Comparison of ENCODE assay signal across 9 cellular contexts in the genomic region with DNA sequence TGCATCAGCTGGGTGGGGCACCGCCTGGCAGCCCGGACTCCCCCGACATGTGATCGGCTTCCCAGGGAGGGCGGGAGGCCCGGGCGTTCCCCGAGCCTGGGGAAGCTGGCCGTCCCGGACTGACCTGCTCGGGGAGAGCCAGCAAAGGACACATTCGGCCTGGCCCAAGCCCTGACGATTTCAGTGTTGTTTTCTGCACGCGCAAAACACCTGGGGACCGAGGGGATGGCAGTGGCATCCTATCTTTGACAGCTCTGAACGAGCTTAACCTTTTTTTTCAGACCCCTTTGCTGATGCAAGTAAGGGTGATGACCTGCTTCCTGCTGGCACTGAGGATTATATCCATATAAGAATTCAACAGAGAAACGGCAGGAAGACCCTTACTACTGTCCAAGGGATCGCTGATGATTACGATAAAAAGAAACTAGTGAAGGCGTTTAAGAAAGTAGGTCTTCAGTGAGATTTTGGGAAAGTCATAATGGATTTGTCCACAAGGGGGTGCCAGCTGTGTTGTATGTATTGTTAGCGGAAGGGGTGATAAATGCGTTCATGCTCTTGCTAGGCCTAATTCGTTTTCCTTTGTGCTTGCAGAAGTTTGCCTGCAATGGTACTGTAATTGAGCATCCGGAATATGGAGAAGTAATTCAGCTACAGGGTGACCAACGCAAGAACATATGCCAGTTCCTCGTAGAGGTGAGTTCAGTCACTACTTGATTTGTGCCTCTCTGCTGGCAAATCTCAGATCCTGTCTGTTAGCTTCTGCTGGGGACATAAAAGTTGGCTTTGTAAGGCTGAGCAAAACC. TPM values are rescaled to one million over a fixed set of nuclear protein-coding genes. Genes with fewer than 3 reads are reported as not detected.
DNase-seq lines count a peak whose midpoint lies in the region; ATAC-seq and TF ChIP-seq lines count a peak whose summit lies in the region.
"Had no signal": no experiment of that assay in that cellular context is flagged by ENCODE, and none has a peak within 500 bp of the region (broad histone marks: within the 10 kb centered on the region; RNA-seq: fewer than 3 reads in every experiment).

No MANE protein-coding gene starts in this region.

- peaks cover 0 to 9% of the 10 kb centered on the region in 2 donors for H3K4me1 ChIP-seq in uterus

- H3K4me1 Mint-ChIP-seq in endothelial cell (ENCODE audit: unreplicated experiment) = peaks cover 16% of the 10 kb centered on the region
- H3K4me1 Mint-ChIP-seq in natural killer cell treated with Interleukin-12 subunit alpha and Interleukin-12 subunit beta and Interleukin-15 and Interleukin-18, amount 100 ng/mL, for 72 hours (ENCODE audit: low read depth in 2 of 2) = peaks cover 34 to 37% of the 10 kb centered on the region in 2 donors

- no peaks in the 10 kb centered on the region for H3K9me3 Mint-ChIP-seq in endothelial cell (ENCODE audit: unreplicated experiment)
- no peaks in the 10 kb centered on the region for H3K9me3 Mint-ChIP-seq in natural killer cell treated with Interleukin-12 subunit alpha and Interleukin-12 subunit beta and Interleukin-15 and Interleukin-18, amount 100 ng/mL, for 72 hours

- peak overlapping the region; percentile 98 for H3K27ac Mint-ChIP-seq in endothelial cell (ENCODE audit: unreplicated experiment)
- peak overlapping the region; percentile 98 to 100 for H3K27ac Mint-ChIP-seq in natural killer cell treated with Interleukin-12 subunit alpha and Interleukin-12 subunit beta and Interleukin-15 and Interleukin-18, amount 100 ng/mL, for 72 hours

- H3K27me3 ChIP-seq in uterus = no peaks in the 10 kb centered on the region

- TF ChIP-seq POLR2A in NB4 (IDR thresholded peaks at IDR 0.05; ENCODE audit: extremely low read depth, insufficient read length) (no peak), uterus (IDR thresholded peaks at IDR 0.05) (no peak), GM18505 (IDR thresholded peaks at IDR 0.05; ENCODE audit: borderline replicate concordance, extremely low read depth, insufficient read depth, insufficient read length) (no peak)

- H3K4me3 Mint-ChIP-seq in endothelial cell (ENCODE audit: unreplicated experiment) = peak overlapping the region; percentile 97
- H3K4me3 Mint-ChIP-seq in natural killer cell treated with Interleukin-12 subunit alpha and Interleukin-12 subunit beta and Interleukin-15 and Interleukin-18, amount 100 ng/mL, for 72 hours = peak overlapping the region; percentile 99

- DNase-seq in NCI-H1092 treated with DMSO at 0.1 percent for 48 hours (lab: John Stamatoyannopoulos, UW) = peak; percentile 16
- DNase-seq in NCI-H1092 (lab: John Stamatoyannopoulos, UW) = no peak
- peak; percentile 80 for DNase-seq in NB4 (ENCODE audit: low read depth)
- DNase-seq in activated CD4-positive, alpha-beta T cell treated with anti-CD3 and anti-CD28 coated beads, Interleukin-2, amount 50 U/mL, for 24 hours (ENCODE audit: low read depth in 1 of 2, low spot score in 1 of 2) = peak; percentile 32 to 63
- peak; percentile 63 for DNase-seq in endothelial cell (ENCODE audit: low spot score)
- DNase-seq in natural killer cell treated with Interleukin-12 subunit alpha and Interleukin-12 subunit beta and Interleukin-15 and Interleukin-18, amount 100 ng/mL, for 72 hours (ENCODE audit: low spot score) = no peak
- peak in 1 of 2 donors; percentile 46 for DNase-seq in uterus

- peak; percentile 50 for TF ChIP-seq CTCF in NB4 (IDR thresholded peaks at IDR 0.05; ENCODE audit: low read depth, low read length)
- TF ChIP-seq CTCF in endothelial cell (IDR thresholded peaks at IDR 0.05; ENCODE audit: unreplicated experiment) = peak; percentile 85
- TF ChIP-seq CTCF in uterus (IDR thresholded peaks at IDR 0.05) = peak in 3 of 4 experiments; percentile 37 to 59 (median 43)

- H3K4me3 ChIP-seq in NB4 (ENCODE audit: low read depth, low read length) (peak overlapping the region; percentile 96), uterus (peak overlapping the region; percentile 90 to 99)

- intact Hi-C loops in uterus (cut with DNase I; ENCODE audit: low total_unique reads) = no loop called here

- peak overlapping the region; percentile 100 for H3K27ac ChIP-seq in uterus

- no peak for ATAC-seq in natural killer cell treated with Interleukin-12 subunit alpha and Interleukin-12 subunit beta and Interleukin-15 and Interleukin-18, amount 100 ng/mL, for 72 hours
- no peak for ATAC-seq in GM18505 (IDR thresholded peaks at IDR 0.05; ENCODE audit: unreplicated experiment)

- H3K36me3 ChIP-seq in uterus = no peaks in the 10 kb centered on the region

- H3K27me3 Mint-ChIP-seq in endothelial cell (ENCODE audit: unreplicated experiment) = peaks cover 29% of the 10 kb centered on the region
- H3K27me3 Mint-ChIP-seq in natural killer cell treated with Interleukin-12 subunit alpha and Interleukin-12 subunit beta and Interleukin-15 and Interleukin-18, amount 100 ng/mL, for 72 hours = no peaks in the 10 kb centered on the region

- H3K36me3 Mint-ChIP-seq in endothelial cell (ENCODE audit: low read depth, unreplicated experiment) = peaks cover 28% of the 10 kb centered on the region
- H3K36me3 Mint-ChIP-seq in natural killer cell treated with Interleukin-12 subunit alpha and Interleukin-12 subunit beta and Interleukin-15 and Interleukin-18, amount 100 ng/mL, for 72 hours = peaks cover 35% of the 10 kb centered on the region

- H3K9me3 ChIP-seq in uterus = no peaks in the 10 kb centered on the region

RNA-seq across cellular contexts. Expression of a gene that starts 1.0 kb away (rescaled TPM):
- total RNA-seq in endothelial cell (ENCODE audit: unreplicated experiment) = 569 TPM
- 1,000 to 10,000 TPM; 1,047 to 1,473 TPM for total RNA-seq in natural killer cell treated with Interleukin-12 subunit alpha and Interleukin-12 subunit beta and Interleukin-15 and Interleukin-18, amount 100 ng/mL, for 72 hours
- total RNA-seq in uterus = 100 to 1,000 TPM in 3 of 4 donors, 10 to 100 TPM in 1; 83.5 to 796 (median 199) TPM

RNA-seq across cellular contexts. Expression of a gene that starts 22.4 kb away (rescaled TPM):
- total RNA-seq in endothelial cell (ENCODE audit: unreplicated experiment) (not detected), uterus (not detected)
- total RNA-seq in natural killer cell treated with Interleukin-12 subunit alpha and Interleukin-12 subunit beta and Interleukin-15 and Interleukin-18, amount 100 ng/mL, for 72 hours = not detected
- total RNA-seq: pulmonary artery endothelial cell had no signal

RNA-seq across cellular contexts. Expression of a gene that starts 44.7 kb away (rescaled TPM):
- total RNA-seq in endothelial cell (ENCODE audit: unreplicated experiment) (18.1 TPM), uterus (1 to 10 TPM in 1 of 4 donors, not detected in 3; 2.2 TPM)
- total RNA-seq in natural killer cell treated with Interleukin-12 subunit alpha and Interleukin-12 subunit beta and Interleukin-15 and Interleukin-18, amount 100 ng/mL, for 72 hours = not detected

Comparison
In these comparisons a context has a peak if more than half of its experiments do, and no peak if none do; other contexts are left out.
1. DNase-seq: peak in NCI-H1092 treated with DMSO at 0.1 percent for 48 hours (single experiment), NB4 (single experiment), activated CD4-positive, alpha-beta T cell treated with anti-CD3 and anti-CD28 coated beads, Interleukin-2, amount 50 U/mL, for 24 hours (2 of 2) and endothelial cell (single experiment); none in NCI-H1092 (single experiment) and natural killer cell treated with Interleukin-12 subunit alpha and Interleukin-12 subunit beta and Interleukin-15 and Interleukin-18, amount 100 ng/mL, for 72 hours (single experiment).
2. Peak in every context shown above with its lines, with median percentiles within 50 percentile points of each other: CTCF ChIP-seq.